8 cellular contexts compared by ENCODE assay signal in genomic region chr10:133318494-133319127, GRCh38. TPM values are rescaled to one million over a fixed set of nuclear protein-coding genes. Genes with fewer than 3 reads are reported as not detected.
DNase-seq lines count a peak whose midpoint lies in the region; ATAC-seq and TF ChIP-seq lines count a peak whose summit lies in the region.

No MANE protein-coding gene starts in this region.

- no peak overlapping the region for H2BK5ac ChIP-seq in trophoblast cell (ENCODE audit: low read depth, low read length, poor library complexity)

- H3K27ac ChIP-seq in trophoblast cell (ENCODE audit: low read depth, low read length) (no peak overlapping the region), aorta (ENCODE audit: low read depth in 1 of 2, low read length in 2 of 2) (no peak overlapping the region)

- peaks cover 2 to 4% of the 10 kb centered on the region in 2 experiments for H3K4me1 ChIP-seq in trophoblast cell (ENCODE audit: control insufficient read depth in 1 of 2, insufficient read depth in 2 of 2, low read length in 2 of 2)
- H3K4me1 ChIP-seq in aorta (ENCODE audit: control insufficient read depth in 1 of 2, insufficient read depth in 2 of 2, low read length in 2 of 2): no peaks in the 10 kb centered on the region

- no peak overlapping the region for H4K8ac ChIP-seq in trophoblast cell (ENCODE audit: low read depth, low read length)

- no peak for DNase-seq in AG09319 (ENCODE audit: extremely low read depth, low read depth)
- peak; percentile 42 for DNase-seq in HT-29 (ENCODE audit: low spot score)
- DNase-seq in RPMI8226: peak; percentile 32
- peak; percentile 89 for DNase-seq in activated effector memory CD4-positive, alpha-beta T cell treated with anti-CD3 and anti-CD28 coated beads, Interleukin-2, amount 50 U/mL, for 16 hours
- DNase-seq in germinal center (ENCODE audit: low spot score): peak; percentile 65
- peak; percentile 33 to 61 for DNase-seq in trophoblast cell
- peak; percentile 71 to 87 for DNase-seq in aorta

- H2BK12ac ChIP-seq in trophoblast cell (ENCODE audit: low read length): no peak overlapping the region

- H2AFZ ChIP-seq in trophoblast cell (ENCODE audit: insufficient read depth, low read length, poor library complexity): peak overlapping the region; percentile 59

- no peak overlapping the region for H2AK5ac ChIP-seq in trophoblast cell (ENCODE audit: low read length)

- no peak overlapping the region for H4K91ac ChIP-seq in trophoblast cell (ENCODE audit: low read depth, low read length)

- TF ChIP-seq CTCF in AG09319 (IDR thresholded peaks at IDR 0.05; ENCODE audit: low read depth, low read length): peak; percentile 80

- H3K9me3 ChIP-seq in trophoblast cell (ENCODE audit: insufficient read depth, low read depth, low read length): peaks cover 7% of the 10 kb centered on the region
- H3K9me3 ChIP-seq in aorta (ENCODE audit: control insufficient read depth, low read length): no peaks in the 10 kb centered on the region

- H3K79me1 ChIP-seq in trophoblast cell (ENCODE audit: low read length): no peaks in the 10 kb centered on the region

- ATAC-seq in GM19035 (IDR thresholded peaks at IDR 0.05; ENCODE audit: unreplicated experiment) (peak; percentile 84), aorta (ENCODE audit: low FRiP score) (peak; percentile 78)

- no peaks in the 10 kb centered on the region for H3K27me3 ChIP-seq in trophoblast cell (ENCODE audit: insufficient read depth, low read length)
- H3K27me3 ChIP-seq in aorta (ENCODE audit: control insufficient read depth in 1 of 2, insufficient read depth in 2 of 2, low read length in 1 of 2): no peaks in the 10 kb centered on the region

- H3K79me2 ChIP-seq in trophoblast cell (ENCODE audit: control insufficient read depth, insufficient read depth, low read length, poor library complexity): no peaks in the 10 kb centered on the region

- H2BK120ac ChIP-seq in trophoblast cell (ENCODE audit: insufficient read depth, low read length, poor library complexity): no peak overlapping the region

- H3K14ac ChIP-seq in trophoblast cell (ENCODE audit: low read length): no peak overlapping the region

- no peak overlapping the region for H3K23ac ChIP-seq in trophoblast cell (ENCODE audit: low read length)

- H3K4ac ChIP-seq in trophoblast cell (ENCODE audit: low read depth, low read length): no peak overlapping the region

- H3K36me3 ChIP-seq in trophoblast cell (ENCODE audit: control insufficient read depth in 1 of 2, insufficient read depth in 2 of 2, low read length in 2 of 2) (no peaks in the 10 kb centered on the region), aorta (ENCODE audit: control insufficient read depth in 1 of 2, insufficient read depth in 2 of 2, low read length in 1 of 2) (no peaks in the 10 kb centered on the region)

- H3K4me3 ChIP-seq in trophoblast cell (ENCODE audit: low read depth, low read length): no peak overlapping the region
- H3K4me3 ChIP-seq in aorta (ENCODE audit: low read length in 2 of 2): no peak overlapping the region

- no peak overlapping the region for H3K18ac ChIP-seq in trophoblast cell (ENCODE audit: low read length)

- no peak overlapping the region for H4K12ac ChIP-seq in trophoblast cell (ENCODE audit: low read depth, low read length)

- no peak overlapping the region for H3K9ac ChIP-seq in trophoblast cell (ENCODE audit: low read length)

- H3K4me2 ChIP-seq in trophoblast cell (ENCODE audit: low read length): peak overlapping the region; percentile 57

- WGBS in trophoblast cell (ENCODE audit: extremely low coverage, insufficient coverage, insufficient read length): no CpG with 5 or more reads among the region's 51 CpGs
- WGBS in aorta, 2 donors: 9 to 10% methylated on average over 47 to 51 of the region's 51 CpGs

- intact Hi-C loops in aorta (cut with DNase I): no loop called here

RNA-seq across cellular contexts. Expression of gene ZNF511, which starts 9.9 kb away (rescaled TPM):
- 80.3 and 102 TPM in 2 replicates for total RNA-seq in HT-29 (2014; rRNA removed; shearing (Covaris generic))
- 16.2 and 17.1 TPM in 2 replicates for polyA plus RNA-seq in trophoblast cell (2013)
- 10 to 100 TPM; 18.2 to 28.5 TPM for total RNA-seq in aorta
- 10 to 100 TPM; 35.6 to 39.6 TPM for polyA plus RNA-seq in aorta

RNA-seq across cellular contexts. Expression of gene TUBGCP2, which starts 9.9 kb away (rescaled TPM):
- 87.7 and 88.4 TPM in 2 replicates for total RNA-seq in HT-29 (2014; rRNA removed; shearing (Covaris generic))
- 32.7 and 32.8 TPM in 2 replicates for polyA plus RNA-seq in trophoblast cell (2013)
- total RNA-seq in aorta: 10 to 100 TPM; 40.0 to 49.1 TPM
- 100 to 1,000 TPM in 1 of 2 donors, 10 to 100 TPM in 1; 11.3 to 194 TPM for polyA plus RNA-seq in aorta

RNA-seq across cellular contexts. Expression of gene CALY, which starts 18.1 kb away (rescaled TPM):
- total RNA-seq in HT-29 (2014; rRNA removed; shearing (Covaris generic)): not detected in 2 replicates
- polyA plus RNA-seq in trophoblast cell (2013): 0.11 and 0.19 TPM in 2 replicates
- total RNA-seq in aorta: not detected
- polyA plus RNA-seq in aorta: not detected

RNA-seq across cellular contexts. Expression of gene PRAP1, which starts 28.6 kb away (rescaled TPM):
- total RNA-seq in HT-29 (2014; rRNA removed; shearing (Covaris generic)): 25.0 and 36.5 TPM in 2 replicates
- polyA plus RNA-seq in trophoblast cell (2013): 0.21 TPM in 2 replicates
- not detected for total RNA-seq in aorta
- polyA plus RNA-seq in aorta: 10 to 100 TPM in 1 of 2 donors, under 1 TPM in 1; 0.49 to 51.6 TPM

RNA-seq across cellular contexts. Expression of gene FUOM, which starts 39.2 kb away (rescaled TPM):
- 59.7 and 60.8 TPM in 2 replicates for total RNA-seq in HT-29 (2014; rRNA removed; shearing (Covaris generic))
- polyA plus RNA-seq in trophoblast cell (2013): 18.2 and 20.6 TPM in 2 replicates
- total RNA-seq in aorta: 10 to 100 TPM; 15.2 to 23.6 TPM
- polyA plus RNA-seq in aorta: 10 to 100 TPM; 26.3 to 54.8 TPM
